In the genomic region with DNA sequence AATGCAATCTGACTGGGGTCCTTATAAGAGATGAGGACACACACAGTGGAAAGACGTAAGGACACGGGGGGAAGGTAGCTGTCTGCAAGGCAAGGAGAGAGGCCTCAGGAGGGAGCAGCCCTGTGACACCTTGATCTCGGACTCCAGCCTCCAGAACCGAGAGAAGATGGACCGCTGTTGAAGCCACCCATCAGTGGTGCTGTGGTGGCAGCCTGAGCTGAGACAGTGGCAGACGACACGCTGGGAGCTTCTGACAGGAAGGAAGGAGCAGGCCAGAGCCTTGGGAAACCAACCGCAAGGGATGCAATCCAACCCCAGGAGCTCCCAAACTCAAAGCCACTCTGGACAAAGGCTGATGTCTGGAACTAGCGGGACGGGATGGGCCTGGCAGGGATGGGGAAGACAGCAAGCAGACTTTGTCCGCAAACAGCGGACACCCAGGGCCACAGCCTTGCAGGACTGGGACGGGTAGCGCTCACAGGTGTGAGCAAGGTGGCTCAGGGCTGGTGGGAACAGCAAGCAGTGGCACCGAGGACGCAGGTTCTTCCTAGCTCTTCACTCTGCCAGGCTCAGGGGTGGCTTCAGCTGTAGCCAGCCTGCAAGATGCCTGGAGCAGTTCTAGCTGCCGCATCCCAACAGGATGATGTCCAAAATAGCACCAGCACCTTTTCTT, we compare ENCODE assay signal across 13 cellular contexts. TPM values are rescaled to one million over a fixed set of nuclear protein-coding genes. Genes with fewer than 3 reads are reported as not detected.
"Had no signal": no experiment of that assay in that cellular context is flagged by ENCODE, and none has a peak within 500 bp of the region (broad histone marks: within the 10 kb centered on the region; RNA-seq: fewer than 3 reads in every experiment).

No MANE protein-coding gene starts in this region.

- H3K27ac ChIP-seq: esophagus squamous epithelium, ovary had no signal

- H3K27me3 ChIP-seq: esophagus squamous epithelium, ovary had no signal

- ATAC-seq: activated CD8-positive, alpha-beta T cell treated with anti-CD3 and anti-CD28 coated beads, Interleukin-2, amount 10 ng/mL, durations not matched to agents 7 days and 5 days; SK-N-SH treated with all-trans-retinoic acid at 6 μM for 48 hours had no signal

- H3K9me3 Mint-ChIP-seq: activated naive CD8-positive, alpha-beta T cell treated with anti-CD3 and anti-CD28 coated beads for 36 hours; immature natural killer cell; nephron had no signal

- H3K9me3 ChIP-seq: esophagus squamous epithelium, ovary had no signal

- H3K4me1 Mint-ChIP-seq: immature natural killer cell had no signal

- H3K27ac Mint-ChIP-seq: activated CD8-positive, alpha-beta T cell treated with anti-CD3 and anti-CD28 coated beads, Interleukin-2, amount 10 ng/mL, durations not matched to agents 7 days and 5 days; activated naive CD8-positive, alpha-beta T cell treated with anti-CD3 and anti-CD28 coated beads for 36 hours; immature natural killer cell; nephron had no signal

- H3K27me3 Mint-ChIP-seq: activated naive CD8-positive, alpha-beta T cell treated with anti-CD3 and anti-CD28 coated beads for 36 hours had no signal

- DNase-seq: activated CD4-positive, alpha-beta T cell treated with anti-CD3 and anti-CD28 coated beads for 4 hours; activated CD8-positive, alpha-beta T cell treated with anti-CD3 and anti-CD28 coated beads, Interleukin-2, amount 10 ng/mL, durations not matched to agents 7 days and 5 days; activated naive CD8-positive, alpha-beta T cell treated with anti-CD3 and anti-CD28 coated beads for 36 hours; esophagus squamous epithelium; foreskin fibroblast; immature natural killer cell; small intestine; trophoblast cell had no signal

- H3K36me3 ChIP-seq: ovary had no signal

- H3K4me3 Mint-ChIP-seq: activated CD8-positive, alpha-beta T cell treated with anti-CD3 and anti-CD28 coated beads, Interleukin-2, amount 10 ng/mL, durations not matched to agents 7 days and 5 days; activated naive CD8-positive, alpha-beta T cell treated with anti-CD3 and anti-CD28 coated beads for 36 hours; immature natural killer cell; nephron had no signal

- H3K4me3 ChIP-seq: esophagus squamous epithelium, ovary had no signal

RNA-seq across cellular contexts. Expression of a gene that starts 39.6 kb away (rescaled TPM):
- total RNA-seq: activated CD8-positive, alpha-beta T cell treated with anti-CD3 and anti-CD28 coated beads, Interleukin-2, amount 10 ng/mL, durations not matched to agents 7 days and 5 days; activated naive CD8-positive, alpha-beta T cell treated with anti-CD3 and anti-CD28 coated beads for 36 hours; esophagus squamous epithelium; subcutaneous adipose tissue; T-helper 1 cell treated with Interleukin-12 subunit alpha and Interleukin-12 subunit beta and Interleukin-4 antibody, amounts not matched to agents 30 ng/mL and 1 ng/mL, for 36 hours had no signal
- polyA plus RNA-seq: immature natural killer cell, ovary had no signal
